Comparison of ENCODE assay signal across 26 cellular contexts in genomic region chr13:109010912-109011311, GRCh38.
DNase-seq lines count a peak whose midpoint lies in the region; FAIRE-seq and TF ChIP-seq lines count a peak whose summit lies in the region.
"Had no signal": no experiment of that assay in that cellular context is flagged by ENCODE, and none has a peak within 500 bp of the region (broad histone marks: within the 10 kb centered on the region; RNA-seq: fewer than 3 reads in every experiment).

No MANE protein-coding gene starts in this region.

- no peak overlapping the region for H2AFZ ChIP-seq in astrocyte (ENCODE audit: low read depth, low read length)
- H2AFZ ChIP-seq: GM23248 had no signal

- no peaks in the 10 kb centered on the region for H4K20me1 ChIP-seq in astrocyte (ENCODE audit: insufficient read depth, low read length)

- TF ChIP-seq CTCF in astrocyte (IDR thresholded peaks at IDR 0.05; ENCODE audit: insufficient read depth, low read depth, low read length), result no peak

- H3K9me3 ChIP-seq in HUES48 (ENCODE audit: control insufficient read depth, insufficient read depth, low read length) (no peaks in the 10 kb centered on the region), astrocyte (ENCODE audit: insufficient read depth, low read depth, low read length) (no peaks in the 10 kb centered on the region)
- H3K9me3 ChIP-seq: MG63, SJCRH30 had no signal

- H3K36me3 ChIP-seq in HUES48 (ENCODE audit: control insufficient read depth, insufficient read depth, low read length) (no peaks in the 10 kb centered on the region), astrocyte (ENCODE audit: insufficient read depth, low read length) (no peaks in the 10 kb centered on the region)
- H3K36me3 ChIP-seq: MG63, SJCRH30 had no signal

- H3K9ac ChIP-seq in HUES48 (ENCODE audit: low read depth, low read length) (no peak overlapping the region), astrocyte (ENCODE audit: low read length) (no peak overlapping the region)
- H3K9ac ChIP-seq: GM23248 had no signal

- H3K27me3 ChIP-seq in HUES48 (ENCODE audit: control insufficient read depth, insufficient read depth, low read length), result no peaks in the 10 kb centered on the region
- H3K27me3 ChIP-seq in astrocyte (ENCODE audit: insufficient read depth, low read length), result no peaks in the 10 kb centered on the region
- H3K27me3 ChIP-seq: MG63, SJCRH30 had no signal

- no peaks in the 10 kb centered on the region for H3K27me3 Mint-ChIP-seq in astrocyte (ENCODE audit: low read depth, unreplicated experiment)

- no peaks in the 10 kb centered on the region for H3K9me3 Mint-ChIP-seq in astrocyte (ENCODE audit: unreplicated experiment)

- no peak for FAIRE-seq in astrocyte (lab: Jason Lieb, UNC)
- FAIRE-seq: bronchial epithelial cell, islet of Langerhans, urothelium cell line had no signal

- peak overlapping the region; percentile 82 for H3K27ac ChIP-seq in HUES48 (ENCODE audit: low read depth, low read length)
- H3K27ac ChIP-seq in astrocyte (ENCODE audit: low read depth, low read length), result no peak overlapping the region
- H3K27ac ChIP-seq: C4-2B, GM23248, SJCRH30 had no signal

- H3K4me2 ChIP-seq in astrocyte (ENCODE audit: low read length), result no peak overlapping the region

- H3K4me1 Mint-ChIP-seq in astrocyte (ENCODE audit: low read depth, unreplicated experiment), result peaks cover 12% of the 10 kb centered on the region
- H3K4me1 Mint-ChIP-seq: activated B cell treated with CpG ODN at 0.5 μM for 24 hours, T-helper 17 cell had no signal

- H3K79me2 ChIP-seq in astrocyte (ENCODE audit: insufficient read depth, low read length), result no peaks in the 10 kb centered on the region

- DNase-seq in OCI-M1 (lab: John Stamatoyannopoulos, UW) (peak; percentile 46), astrocyte (ENCODE audit: low read depth) (no peak), iris pigment epithelial cell (ENCODE audit: low read depth) (peak; percentile 50), dermis blood vessel endothelial cell (no peak), NCI-H345 (lab: John Stamatoyannopoulos, UW) (no peak), NCI-H748 (lab: John Stamatoyannopoulos, UW; ENCODE audit: unreplicated experiment) (no peak)
- DNase-seq in activated CD4-positive, CD25-positive, alpha-beta regulatory T cell treated with anti-CD3 and anti-CD28 coated beads, Interleukin-2, amount 50 U/mL, for 72 hours, result no peak
- DNase-seq: activated B cell treated with CpG ODN at 0.5 μM for 24 hours; activated CD4-positive, alpha-beta T cell treated with anti-CD3 and anti-CD28 coated beads, Interleukin-2, amount 50 U/mL, for 48 hours; activated effector memory CD4-positive, alpha-beta T cell treated with Interleukin-2 at 50 U/mL for 16 hours; GM23248; head of caudate nucleus; left ventricle myocardium superior; MG63; NCI-H146; NCI-H2171; NCI-H748 treated with DMSO at 0.1 percent for 48 hours; PC-3; SJCRH30; substantia nigra; T-helper 17 cell had no signal

- H3K4me3 Mint-ChIP-seq in astrocyte (ENCODE audit: unreplicated experiment), result no peak overlapping the region
- H3K4me3 Mint-ChIP-seq: activated B cell treated with CpG ODN at 0.5 μM for 24 hours, T-helper 17 cell had no signal

- peak overlapping the region; percentile 48 for H3K27ac Mint-ChIP-seq in astrocyte (ENCODE audit: unreplicated experiment)
- H3K27ac Mint-ChIP-seq: activated B cell treated with CpG ODN at 0.5 μM for 24 hours, T-helper 17 cell had no signal

- peaks cover 20% of the 10 kb centered on the region for H3K4me1 ChIP-seq in HUES48 (ENCODE audit: control insufficient read depth, insufficient read depth, low read length)
- no peaks in the 10 kb centered on the region for H3K4me1 ChIP-seq in astrocyte (ENCODE audit: insufficient read depth, low read length)
- H3K4me1 ChIP-seq: SJCRH30 had no signal

- H3K4me3 ChIP-seq in HUES48 (ENCODE audit: low read depth, low read length) (no peak overlapping the region), astrocyte (ENCODE audit: insufficient read depth, low read depth, low read length) (no peak overlapping the region)
- H3K4me3 ChIP-seq: GM23248, MG63, SJCRH30 had no signal

- no peaks in the 10 kb centered on the region for H3K36me3 Mint-ChIP-seq in astrocyte (ENCODE audit: low read depth, unreplicated experiment)

Comparison
In these comparisons a context has a peak if more than half of its experiments do, and no peak if none do; other contexts are left out.
1. DNase-seq: peak in OCI-M1 (single experiment) and iris pigment epithelial cell (single experiment); none in astrocyte (single experiment), dermis blood vessel endothelial cell (single experiment), NCI-H345 (single experiment), activated CD4-positive, CD25-positive, alpha-beta regulatory T cell treated with anti-CD3 and anti-CD28 coated beads, Interleukin-2, amount 50 U/mL, for 72 hours (single experiment) and NCI-H748 (single experiment).